In the genomic region with DNA sequence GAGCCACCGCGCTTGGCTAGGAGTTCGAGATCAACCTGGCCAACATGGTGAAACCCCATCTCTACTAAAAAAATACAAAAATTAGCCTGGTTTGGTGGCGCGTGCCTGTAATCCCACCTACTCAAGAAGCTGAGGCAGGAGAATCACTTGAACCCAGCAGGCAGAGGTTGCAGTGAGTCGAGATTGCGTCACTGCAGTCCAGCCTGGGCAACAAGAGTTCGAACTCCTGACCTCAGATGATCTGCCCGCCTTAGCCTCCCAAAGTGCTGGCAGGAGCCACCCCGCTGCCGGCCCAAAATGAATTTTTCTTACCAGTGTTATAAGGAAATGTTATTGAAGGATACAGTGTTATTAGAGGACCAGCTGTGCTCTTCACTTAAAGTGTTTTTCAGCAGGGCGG, we compare ENCODE assay signal across 1 cellular context.
A peak's percentile ranks its signal among the peaks of the same experiment; 100 is the strongest.
TF ChIP-seq lines count a peak whose summit lies in the region.

No MANE protein-coding gene starts in this region.

TF ChIP-seq in HepG2, 621 proteins besides CTCF, POLR2A, EP300 and RAD21 (continued from another document and continues in another):
- TF ChIP-seq ZBTB33 (CRISPR knock-in tag; IDR thresholded peaks at IDR 0.05) (0 out of 2 replicates have a peak, but pooled peaks have one; percentile 34), TEAD2 (CRISPR knock-in tag; IDR thresholded peaks at IDR 0.05) (no peak), HOXA3 (CRISPR knock-in tag; IDR thresholded peaks at IDR 0.05) (peak; percentile 19; the same call in 1 of the 2 replicates), YEATS2 (CRISPR knock-in tag; IDR thresholded peaks at IDR 0.05; ENCODE audit: borderline replicate concordance) (no peak), KDM6A (CRISPR knock-in tag; IDR thresholded peaks at IDR 0.05; ENCODE audit: low read depth) (no peak), FOXP1 (IDR thresholded peaks at IDR 0.05) (no peak), FOXP1 (CRISPR knock-in tag; IDR thresholded peaks at IDR 0.05) (0 out of 2 replicates have a peak, but pooled peaks have one; percentile 3), HOXA5 (CRISPR knock-in tag; IDR thresholded peaks at IDR 0.05) (no peak), HHEX (CRISPR knock-in tag; IDR thresholded peaks at IDR 0.05) (no peak), ZNF557 (CRISPR knock-in tag; IDR thresholded peaks at IDR 0.05) (no peak), SNAI1 (CRISPR knock-in tag; IDR thresholded peaks at IDR 0.05; ENCODE audit: borderline replicate concordance) (no peak), BCL3 (CRISPR knock-in tag; IDR thresholded peaks at IDR 0.05) (no peak), HDAC2 (CRISPR knock-in tag; IDR thresholded peaks at IDR 0.05) (0 out of 2 replicates have a peak, but pooled peaks have one; percentile 11), ZBTB34 (CRISPR knock-in tag; IDR thresholded peaks at IDR 0.05) (no peak), ZNF260 (CRISPR knock-in tag; IDR thresholded peaks at IDR 0.05; ENCODE audit: borderline replicate concordance, low read depth) (no peak), DNMT1 (CRISPR knock-in tag; IDR thresholded peaks at IDR 0.05) (no peak), SATB2 (CRISPR knock-in tag; IDR thresholded peaks at IDR 0.05) (no peak), ZNF274 (CRISPR knock-in tag; IDR thresholded peaks at IDR 0.05) (no peak), HNF4G (IDR thresholded peaks at IDR 0.05; ENCODE audit: borderline replicate concordance, low read depth, low read length) (peak; percentile 8; the same call in 1 of the 2 replicates), HNF4G (CRISPR knock-in tag; IDR thresholded peaks at IDR 0.05; ENCODE audit: borderline replicate concordance, low read depth) (no peak), CEBPZ (IDR thresholded peaks at IDR 0.05; ENCODE audit: low read length) (no peak), U2AF2 (IDR thresholded peaks at IDR 0.05; ENCODE audit: low read depth, low read length) (no peak), ZMYM2 (CRISPR knock-in tag; IDR thresholded peaks at IDR 0.05) (no peak), ZSCAN12 (CRISPR knock-in tag; IDR thresholded peaks at IDR 0.05) (no peak), IKZF4 (CRISPR knock-in tag; IDR thresholded peaks at IDR 0.05; ENCODE audit: borderline replicate concordance, low read depth, not compliant biosample characterization) (no peak), TBL1XR1 (IDR thresholded peaks at IDR 0.05; ENCODE audit: borderline replicate concordance, low read length, partially characterized antibody) (no peak), KLF12 (CRISPR knock-in tag; IDR thresholded peaks at IDR 0.05; ENCODE audit: borderline replicate concordance) (no peak), ZNF773 (CRISPR knock-in tag; IDR thresholded peaks at IDR 0.05; ENCODE audit: borderline replicate concordance) (no peak), FOXK2 (IDR thresholded peaks at IDR 0.05) (no peak), KLF11 (CRISPR knock-in tag; IDR thresholded peaks at IDR 0.05) (no peak), HOXA7 (CRISPR knock-in tag; IDR thresholded peaks at IDR 0.05) (no peak), ZNF430 (CRISPR knock-in tag; IDR thresholded peaks at IDR 0.05) (no peak), SETDB1 (CRISPR knock-in tag; IDR thresholded peaks at IDR 0.05; ENCODE audit: borderline replicate concordance) (no peak), TIGD3 (CRISPR knock-in tag; IDR thresholded peaks at IDR 0.05; ENCODE audit: borderline replicate concordance) (no peak), E2F1 (CRISPR knock-in tag; IDR thresholded peaks at IDR 0.05) (no peak), BRD4 (CRISPR knock-in tag; IDR thresholded peaks at IDR 0.05) (no peak), TFDP2 (CRISPR knock-in tag; IDR thresholded peaks at IDR 0.05) (no peak), CEBPB (IDR thresholded peaks at IDR 0.05; ENCODE audit: borderline replicate concordance, low read depth, low read length) (peak; percentile 81)
- TF ChIP-seq, protein P1, sequence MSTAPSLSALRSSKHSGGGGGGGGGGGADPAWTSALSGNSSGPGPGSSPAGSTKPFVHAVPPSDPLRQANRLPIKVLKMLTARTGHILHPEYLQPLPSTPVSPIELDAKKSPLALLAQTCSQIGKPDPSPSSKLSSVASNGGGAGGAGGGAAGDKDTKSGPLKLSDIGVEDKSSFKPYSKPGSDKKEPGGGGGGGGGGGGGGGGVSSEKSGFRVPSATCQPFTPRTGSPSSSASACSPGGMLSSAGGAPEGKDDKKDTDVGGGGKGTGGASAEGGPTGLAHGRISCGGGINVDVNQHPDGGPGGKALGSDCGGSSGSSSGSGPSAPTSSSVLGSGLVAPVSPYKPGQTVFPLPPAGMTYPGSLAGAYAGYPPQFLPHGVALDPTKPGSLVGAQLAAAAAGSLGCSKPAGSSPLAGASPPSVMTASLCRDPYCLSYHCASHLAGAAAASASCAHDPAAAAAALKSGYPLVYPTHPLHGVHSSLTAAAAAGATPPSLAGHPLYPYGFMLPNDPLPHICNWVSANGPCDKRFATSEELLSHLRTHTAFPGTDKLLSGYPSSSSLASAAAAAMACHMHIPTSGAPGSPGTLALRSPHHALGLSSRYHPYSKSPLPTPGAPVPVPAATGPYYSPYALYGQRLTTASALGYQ (CRISPR knock-in tag; IDR thresholded peaks at IDR 0.05), result no peak
- TF ChIP-seq, protein P2, sequence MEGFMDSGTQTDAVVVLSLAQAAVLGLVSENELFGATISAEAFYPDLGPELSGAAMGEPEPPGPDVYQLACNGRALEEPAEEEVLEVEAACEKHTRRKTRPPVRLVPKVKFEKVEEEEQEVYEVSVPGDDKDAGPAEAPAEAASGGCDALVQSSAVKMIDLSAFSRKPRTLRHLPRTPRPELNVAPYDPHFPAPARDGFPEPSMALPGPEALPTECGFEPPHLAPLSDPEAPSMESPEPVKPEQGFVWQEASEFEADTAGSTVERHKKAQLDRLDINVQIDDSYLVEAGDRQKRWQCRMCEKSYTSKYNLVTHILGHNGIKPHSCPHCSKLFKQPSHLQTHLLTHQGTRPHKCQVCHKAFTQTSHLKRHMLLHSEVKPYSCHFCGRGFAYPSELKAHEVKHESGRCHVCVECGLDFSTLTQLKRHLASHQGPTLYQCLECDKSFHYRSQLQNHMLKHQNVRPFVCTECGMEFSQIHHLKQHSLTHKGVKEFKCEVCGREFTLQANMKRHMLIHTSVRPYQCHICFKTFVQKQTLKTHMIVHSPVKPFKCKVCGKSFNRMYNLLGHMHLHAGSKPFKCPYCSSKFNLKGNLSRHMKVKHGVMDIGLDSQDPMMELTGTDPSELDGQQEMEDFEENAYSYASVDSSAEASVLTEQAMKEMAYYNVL (CRISPR knock-in tag; IDR thresholded peaks at IDR 0.05; ENCODE audit: borderline replicate concordance), result no peak
- TF ChIP-seq, protein P3, sequence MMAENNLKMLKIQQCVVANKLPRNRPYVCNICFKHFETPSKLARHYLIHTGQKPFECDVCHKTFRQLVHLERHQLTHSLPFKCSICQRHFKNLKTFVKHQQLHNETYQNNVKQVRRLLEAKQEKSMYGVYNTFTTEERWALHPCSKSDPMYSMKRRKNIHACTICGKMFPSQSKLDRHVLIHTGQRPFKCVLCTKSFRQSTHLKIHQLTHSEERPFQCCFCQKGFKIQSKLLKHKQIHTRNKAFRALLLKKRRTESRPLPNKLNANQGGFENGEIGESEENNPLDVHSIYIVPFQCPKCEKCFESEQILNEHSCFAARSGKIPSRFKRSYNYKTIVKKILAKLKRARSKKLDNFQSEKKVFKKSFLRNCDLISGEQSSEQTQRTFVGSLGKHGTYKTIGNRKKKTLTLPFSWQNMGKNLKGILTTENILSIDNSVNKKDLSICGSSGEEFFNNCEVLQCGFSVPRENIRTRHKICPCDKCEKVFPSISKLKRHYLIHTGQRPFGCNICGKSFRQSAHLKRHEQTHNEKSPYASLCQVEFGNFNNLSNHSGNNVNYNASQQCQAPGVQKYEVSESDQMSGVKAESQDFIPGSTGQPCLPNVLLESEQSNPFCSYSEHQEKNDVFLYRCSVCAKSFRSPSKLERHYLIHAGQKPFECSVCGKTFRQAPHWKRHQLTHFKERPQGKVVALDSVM (CRISPR knock-in tag; IDR thresholded peaks at IDR 0.05), result no peak
- TF ChIP-seq, protein P4, sequence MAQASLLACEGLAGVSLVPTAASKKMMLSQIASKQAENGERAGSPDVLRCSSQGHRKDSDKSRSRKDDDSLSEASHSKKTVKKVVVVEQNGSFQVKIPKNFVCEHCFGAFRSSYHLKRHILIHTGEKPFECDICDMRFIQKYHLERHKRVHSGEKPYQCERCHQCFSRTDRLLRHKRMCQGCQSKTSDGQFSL (CRISPR knock-in tag; IDR thresholded peaks at IDR 0.05), result no peak
